ENCODE assay signal across 1 cellular context in genomic region chr1:200039849-200040479, GRCh38.
TF ChIP-seq lines count a peak whose summit lies in the region.

No MANE protein-coding gene starts in this region.

TF ChIP-seq in HepG2, 621 proteins besides CTCF, POLR2A, EP300 and RAD21 (continued from another document):
- TF ChIP-seq SMARCE1 (IDR thresholded peaks at IDR 0.05; ENCODE audit: borderline replicate concordance) (no peak), RBM39 (IDR thresholded peaks at IDR 0.05; ENCODE audit: low read depth, low read length, poor library complexity, severe bottlenecking) (peak; percentile 6), ZMYM3 (CRISPR knock-in tag; IDR thresholded peaks at IDR 0.05) (no peak), TMF1 (CRISPR knock-in tag; IDR thresholded peaks at IDR 0.05; ENCODE audit: low read depth) (no peak), HNF1A (IDR thresholded peaks at IDR 0.05; ENCODE audit: low read depth) (no peak), HNF1A (CRISPR knock-in tag; IDR thresholded peaks at IDR 0.05; ENCODE audit: borderline replicate concordance) (no peak), SOX6 (IDR thresholded peaks at IDR 0.05) (no peak), SOX6 (CRISPR knock-in tag; IDR thresholded peaks at IDR 0.05) (no peak), MBNL3 (CRISPR knock-in tag; conservative IDR thresholded peaks at IDR 0.05) (no peak), PRDM10 (CRISPR knock-in tag; IDR thresholded peaks at IDR 0.05; ENCODE audit: low read depth) (no peak), ZFP37 (CRISPR knock-in tag; IDR thresholded peaks at IDR 0.05; ENCODE audit: borderline replicate concordance) (no peak), SCMH1 (CRISPR knock-in tag; IDR thresholded peaks at IDR 0.05; ENCODE audit: borderline replicate concordance) (no peak), NBN (conservative IDR thresholded peaks at IDR 0.05) (no peak), ZC3H4 (CRISPR knock-in tag; IDR thresholded peaks at IDR 0.05; ENCODE audit: borderline replicate concordance) (no peak), CBX2 (IDR thresholded peaks at IDR 0.05; ENCODE audit: low read depth, low read length) (0 out of 2 replicates have a peak, but pooled peaks have one; percentile 43), CBX2 (CRISPR knock-in tag; IDR thresholded peaks at IDR 0.05; ENCODE audit: low read depth) (no peak)
